In genomic region chr9:72721086-72721485, GRCh38 we compare ENCODE assay signal across 20 cellular contexts.
"Had no signal": no experiment of that assay in that cellular context is flagged by ENCODE, and none has a peak within 500 bp of the region (broad histone marks: within the 10 kb centered on the region; RNA-seq: fewer than 3 reads in every experiment).

No MANE protein-coding gene starts in this region.

- H3K27ac ChIP-seq: breast epithelium, coronary artery, sigmoid colon, thoracic aorta, upper lobe of right lung had no signal

- H3K4me1 ChIP-seq: breast epithelium, sigmoid colon, upper lobe of right lung had no signal

- ATAC-seq: activated CD4-positive, CD25-positive, alpha-beta regulatory T cell treated with anti-CD3 and anti-CD28 coated beads, Interleukin-2, amount 50 U/mL, for 24 hours; activated T-cell treated with anti-CD3 and anti-CD28 coated beads, Interleukin-2, amount 50 U/mL, for 72 hours; mucosa of descending colon; stimulated activated memory B cell treated with anti-CD40 and anti-IgM and Interleukin-4, amounts not matched to agents 10 μg/mL and 1 μg/mL and 100 μg/mL, for 72 hours; upper lobe of right lung had no signal

- H3K27me3 ChIP-seq: breast epithelium, sigmoid colon, upper lobe of right lung had no signal

- H3K9me3 ChIP-seq: mucosa of descending colon, sigmoid colon, thoracic aorta, upper lobe of right lung had no signal

- H3K36me3 ChIP-seq: breast epithelium, sigmoid colon, thoracic aorta, upper lobe of right lung had no signal

- DNase-seq: activated CD4-positive, alpha-beta T cell treated with anti-CD3 and anti-CD28 coated beads, Interleukin-2, amount 10 ng/mL, durations not matched to agents 7 days and 5 days; activated CD8-positive, alpha-beta memory T cell treated with anti-CD3 and anti-CD28 coated beads, Interleukin-2, amount 50 U/mL, for 4 hours; activated effector memory CD4-positive, alpha-beta T cell treated with anti-CD3 and anti-CD28 coated beads, Interleukin-2, amount 50 U/mL, for 16 hours; activated T-cell treated with anti-CD3 and anti-CD28 coated beads, Interleukin-2, amount 50 U/mL, for 72 hours; erythroblast; foreskin melanocyte; glutamatergic neuron; hippocampal formation; mucosa of descending colon; naive B cell; nucleus accumbens; sigmoid colon; stimulated activated CD4-positive, alpha-beta T cell treated with anti-CD3 and anti-CD28 coated beads, Interleukin-4, amount 100 ng/mL, for 4 hours; T1000; upper lobe of right lung had no signal

- H3K4me3 ChIP-seq: breast epithelium, coronary artery, mucosa of descending colon, sigmoid colon, thoracic aorta, upper lobe of right lung had no signal
